In the genomic region with DNA sequence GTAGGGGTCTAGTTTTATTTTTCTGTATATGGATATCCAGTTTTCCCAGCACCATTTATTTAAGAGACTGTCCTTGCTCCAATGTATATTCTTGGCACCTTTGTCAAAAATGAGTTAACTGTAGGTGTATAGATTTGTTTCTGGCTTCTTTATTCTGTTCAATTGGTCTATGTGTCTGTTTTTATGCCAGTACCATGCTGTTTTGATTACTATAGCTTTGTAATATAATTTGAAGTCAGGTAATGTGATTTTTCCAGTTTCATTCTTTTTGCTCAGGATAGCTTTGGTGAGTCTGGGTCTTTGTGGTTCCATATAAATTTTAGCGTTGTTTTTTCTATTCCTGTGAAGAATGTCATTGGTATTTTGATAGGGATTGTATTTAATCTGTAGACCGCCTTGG, we compare ENCODE assay signal across 10 cellular contexts. TPM values are rescaled to one million over a fixed set of nuclear protein-coding genes. Genes with fewer than 3 reads are reported as not detected.
"Had no signal": no experiment of that assay in that cellular context is flagged by ENCODE, and none has a peak within 500 bp of the region (broad histone marks: within the 10 kb centered on the region; RNA-seq: fewer than 3 reads in every experiment).

No MANE protein-coding gene starts in this region.

RNA-seq across cellular contexts. Expression of a gene that starts 28.7 kb away (rescaled TPM):
- total RNA-seq: OCI-LY7, PC-3, PC-9, Peyer's patch, Right ventricle myocardium inferior, Right ventricle myocardium superior, RPMI7951, SJSA1, SK-MEL-5, T-cell had no signal
